ENCODE assay signal across 8 cellular contexts in genomic region chr15:52678468-52679231, GRCh38. TPM values are rescaled to one million over a fixed set of nuclear protein-coding genes. Genes with fewer than 3 reads are reported as not detected.
DNase-seq lines count a peak whose midpoint lies in the region; ATAC-seq and TF ChIP-seq lines count a peak whose summit lies in the region.

No MANE protein-coding gene starts in this region.

- H3K27ac Mint-ChIP-seq in endodermal cell: peak overlapping the region; percentile 99

- peaks cover 17% of the 10 kb centered on the region for H3K9me3 ChIP-seq in endodermal cell (ENCODE audit: control insufficient read depth, low read length)

- peak overlapping the region; percentile 99 for H3K4me3 Mint-ChIP-seq in endodermal cell

- peak; percentile 68 for DNase-seq in NCI-H82 (lab: John Stamatoyannopoulos, UW)
- DNase-seq in NCI-H82 treated with DMSO at 0.1 percent for 48 hours (lab: John Stamatoyannopoulos, UW; ENCODE audit: unreplicated experiment): no peak
- DNase-seq in NCI-H69 (lab: John Stamatoyannopoulos, UW): peak; percentile 92
- peak; percentile 8 for DNase-seq in activated CD8-positive, alpha-beta memory T cell treated with anti-CD3 and anti-CD28 coated beads, Interleukin-2, amount 50 U/mL, for 1 hour (ENCODE audit: extremely low read depth)
- peak; percentile 89 for DNase-seq in endodermal cell
- DNase-seq in midbrain (lab: John Stamatoyannopoulos, UW): peak; percentile 57
- DNase-seq in stimulated activated CD8-positive, alpha-beta memory T cell treated with anti-CD3 and anti-CD28 coated beads, Interleukin-4, amount 100 ng/mL, for 24 hours (ENCODE audit: low read depth): peak; percentile 42

- H3K9me3 Mint-ChIP-seq in endodermal cell: peaks cover 20% of the 10 kb centered on the region

- TF ChIP-seq CTCF in endodermal cell (conservative IDR thresholded peaks at IDR 0.05): peak; percentile 11

- H3K9ac ChIP-seq in endodermal cell (ENCODE audit: extremely low read depth, low read length, poor library complexity, severe bottlenecking): peak overlapping the region; percentile 73

- no peaks in the 10 kb centered on the region for H3K27me3 ChIP-seq in endodermal cell (ENCODE audit: control insufficient read depth, insufficient read depth, low read length, poor library complexity, severe bottlenecking)

- WGBS in endodermal cell (ENCODE audit: insufficient coverage in 1 of 2, insufficient read length in 1 of 2), 2 experiments: 0% methylated on average over 12 to 70 of the region's 70 CpGs

- peak overlapping the region; percentile 89 for H3K27ac ChIP-seq in endodermal cell (ENCODE audit: low read depth, low read length)

- H3K4me1 ChIP-seq in endodermal cell (ENCODE audit: control insufficient read depth, insufficient read depth, low read length): peaks cover 8% of the 10 kb centered on the region

- peaks cover 32% of the 10 kb centered on the region for H3K4me1 Mint-ChIP-seq in endodermal cell

- peaks cover 16% of the 10 kb centered on the region for H3K36me3 Mint-ChIP-seq in endodermal cell (ENCODE audit: low read depth)

- H3K36me3 ChIP-seq in endodermal cell (ENCODE audit: control insufficient read depth, insufficient read depth, low read length): no peaks in the 10 kb centered on the region

- ATAC-seq in HG02970 (IDR thresholded peaks at IDR 0.05; ENCODE audit: low FRiP score, unreplicated experiment): peak; percentile 16

- peak overlapping the region; percentile 92 for H3K4me3 ChIP-seq in endodermal cell (ENCODE audit: low read length)

- H3K27me3 Mint-ChIP-seq in endodermal cell (ENCODE audit: insufficient read depth): no peaks in the 10 kb centered on the region

RNA-seq across cellular contexts. Expression of gene ATOSA, which starts 0.5 kb away (rescaled TPM):
- 10 to 100 TPM; 18.6 to 27.8 TPM for total RNA-seq in endodermal cell
- polyA plus RNA-seq in endodermal cell (2013, experiment 1 of 2): 18.2 TPM
- polyA plus RNA-seq in endodermal cell (2013, experiment 2 of 2): 17.5 TPM
